20 cellular contexts compared by ENCODE assay signal in the genomic region with DNA sequence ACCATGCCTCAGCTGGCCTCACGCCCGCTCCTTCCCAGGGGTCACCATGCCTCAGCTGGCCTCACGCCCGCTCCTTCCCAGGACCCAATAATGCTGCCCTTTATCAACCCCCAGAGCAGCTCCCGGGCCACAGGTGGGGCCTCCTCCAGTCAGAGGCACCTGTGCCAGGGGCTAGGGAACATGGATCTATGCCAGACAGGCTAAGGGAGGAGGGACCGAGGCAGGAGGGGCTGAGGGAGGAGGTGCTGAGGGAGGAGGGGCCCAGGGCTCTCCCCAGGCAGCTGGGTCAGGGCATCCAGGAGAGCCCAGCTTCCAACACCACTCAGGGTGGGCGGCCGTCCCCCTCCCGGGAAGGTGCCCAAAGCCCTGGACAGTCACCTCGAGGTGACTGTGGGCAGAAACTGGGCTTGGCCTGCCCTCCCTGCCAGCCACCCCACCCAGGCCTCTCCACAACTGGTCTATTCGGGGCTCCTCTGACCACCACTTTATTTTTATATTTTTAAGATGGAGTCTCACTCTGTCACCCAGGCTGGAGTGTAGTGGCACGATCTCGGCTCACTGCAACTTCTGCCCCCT. TPM values are rescaled to one million over a fixed set of nuclear protein-coding genes. Genes with fewer than 3 reads are reported as not detected.
A peak's percentile ranks its signal among the peaks of the same experiment; 100 is the strongest.
DNase-seq lines count a peak whose midpoint lies in the region; ATAC-seq, FAIRE-seq and TF ChIP-seq lines count a peak whose summit lies in the region.
"Had no signal": no experiment of that assay in that cellular context is flagged by ENCODE, and none has a peak within 500 bp of the region (broad histone marks: within the 10 kb centered on the region; RNA-seq: fewer than 3 reads in every experiment).

No MANE protein-coding gene starts in this region.

- H3K27ac ChIP-seq in PC-3 (ENCODE audit: low read length) (no peak overlapping the region), kidney (ENCODE audit: low read depth in 2 of 2, low read length in 2 of 2) (no peak overlapping the region)
- H3K27ac ChIP-seq: GM23248 had no signal

- no peaks in the 10 kb centered on the region for H3K79me2 ChIP-seq in PC-3 (ENCODE audit: low read length)

- H4K20me1 ChIP-seq in PC-3 (ENCODE audit: low read length): no peaks in the 10 kb centered on the region

- H3K4me3 ChIP-seq in PC-3 (ENCODE audit: low read length) (no peak overlapping the region), kidney (ENCODE audit: low read length in 2 of 2) (no peak overlapping the region)
- H3K4me3 ChIP-seq: GM23248 had no signal

- CTCF ChIA-PET in PC-3 (lab: Charles Lee): no interaction called here

- H3F3A ChIP-seq in PC-3 (ENCODE audit: low read length, unreplicated experiment): no peaks in the 10 kb centered on the region

- ATAC-seq in activated naive CD4-positive, alpha-beta T cell treated with anti-CD3 and anti-CD28 coated beads, Interleukin-2, amount 50 U/mL, for 72 hours: no peak
- ATAC-seq in PC-3 (no peak), HG02571 (IDR thresholded peaks at IDR 0.05; ENCODE audit: unreplicated experiment) (no peak), GM18873 (IDR thresholded peaks at IDR 0.05; ENCODE audit: low FRiP score, unreplicated experiment) (no peak)
- ATAC-seq: Right ventricle myocardium inferior had no signal

- BruUV-seq in PC-3 (replicated peaks; lab: Mats Ljungman, UMichigan): TSS peak; percentile 17

- peaks cover 2% of the 10 kb centered on the region; the same call in 1 of the 2 replicates for H3K4me1 ChIP-seq in PC-3 (ENCODE audit: insufficient read depth, low read length)
- no peaks in the 10 kb centered on the region for H3K4me1 ChIP-seq in kidney (ENCODE audit: control insufficient read depth in 1 of 2, insufficient read depth in 1 of 2, low read depth in 1 of 2, low read length in 2 of 2)

- peaks cover 1% of the 10 kb centered on the region for H3K27me3 Mint-ChIP-seq in activated naive CD4-positive, alpha-beta T cell treated with anti-CD3 and anti-CD28 coated beads, Interleukin-2, amount 50 U/mL, for 24 hours
- H3K27me3 Mint-ChIP-seq: CD4-positive, alpha-beta T cell had no signal

- H3K9me3 ChIP-seq in PC-3 (ENCODE audit: low read length) (no peaks in the 10 kb centered on the region), kidney (ENCODE audit: control insufficient read depth in 1 of 2, low read length in 2 of 2) (no peaks in the 10 kb centered on the region)
- H3K9me3 ChIP-seq: Caco-2 had no signal

- H3K4me1 Mint-ChIP-seq in activated naive CD4-positive, alpha-beta T cell treated with anti-CD3 and anti-CD28 coated beads, Interleukin-2, amount 50 U/mL, for 24 hours: peaks cover 6% of the 10 kb centered on the region

- H3K4me3 Mint-ChIP-seq in activated naive CD4-positive, alpha-beta T cell treated with anti-CD3 and anti-CD28 coated beads, Interleukin-2, amount 50 U/mL, for 24 hours: no peak overlapping the region
- H3K4me3 Mint-ChIP-seq: CD4-positive, alpha-beta T cell had no signal

- H3K27ac Mint-ChIP-seq in activated naive CD4-positive, alpha-beta T cell treated with anti-CD3 and anti-CD28 coated beads, Interleukin-2, amount 50 U/mL, for 24 hours: peak overlapping the region; percentile 41
- H3K27ac Mint-ChIP-seq in activated naive CD4-positive, alpha-beta T cell treated with anti-CD3 and anti-CD28 coated beads, Interleukin-2, amount 50 U/mL, for 72 hours: no peak overlapping the region
- H3K27ac Mint-ChIP-seq: CD4-positive, alpha-beta T cell had no signal

- H3K9me3 Mint-ChIP-seq in activated naive CD4-positive, alpha-beta T cell treated with anti-CD3 and anti-CD28 coated beads, Interleukin-2, amount 50 U/mL, for 24 hours: no peaks in the 10 kb centered on the region
- no peaks in the 10 kb centered on the region for H3K9me3 Mint-ChIP-seq in activated naive CD4-positive, alpha-beta T cell treated with anti-CD3 and anti-CD28 coated beads, Interleukin-2, amount 50 U/mL, for 72 hours
- H3K9me3 Mint-ChIP-seq: CD4-positive, alpha-beta T cell had no signal

- POLR2A ChIA-PET in PC-3 (lab: Charles Lee; ENCODE audit: unreplicated experiment): no interaction called here

- TF ChIP-seq CTCF in PC-3 (conservative IDR thresholded peaks at IDR 0.05; ENCODE audit: low read depth, low read length) (no peak), kidney (IDR thresholded peaks at IDR 0.05; ENCODE audit: borderline replicate concordance, extremely low read depth, insufficient read depth) (no peak)

- H3K4me2 ChIP-seq in PC-3 (ENCODE audit: low read length): no peak overlapping the region

- no peak for FAIRE-seq in kidney (lab: Jason Lieb, UNC)
- FAIRE-seq: A204.1, GM19239 had no signal

- H3K36me3 Mint-ChIP-seq in activated naive CD4-positive, alpha-beta T cell treated with anti-CD3 and anti-CD28 coated beads, Interleukin-2, amount 50 U/mL, for 24 hours: no peaks in the 10 kb centered on the region
- no peaks in the 10 kb centered on the region for H3K36me3 Mint-ChIP-seq in activated naive CD4-positive, alpha-beta T cell treated with anti-CD3 and anti-CD28 coated beads, Interleukin-2, amount 50 U/mL, for 72 hours

- no peak for DNase-seq in activated naive CD4-positive, alpha-beta T cell treated with anti-CD3 and anti-CD28 coated beads, Interleukin-2, amount 50 U/mL, for 72 hours (ENCODE audit: low spot score in 2 of 2)
- DNase-seq in PC-3 (no peak), kidney (peak; percentile 48)
- DNase-seq: Caco-2; CD4-positive, alpha-beta T cell; GF-D8; GM23248; HCEC 1CT; KBM-7; NCI-H1105; NCI-H2081; NCI-H2227 treated with DMSO at 0.1 percent for 48 hours; NCI-H524 had no signal

- no peaks in the 10 kb centered on the region; the same call in 1 of the 2 replicates for H3K36me3 ChIP-seq in PC-3 (ENCODE audit: low read depth, low read length)
- H3K36me3 ChIP-seq in kidney (ENCODE audit: control insufficient read depth in 1 of 2, insufficient read depth in 2 of 2, low read length in 2 of 2): no peaks in the 10 kb centered on the region

- no peaks in the 10 kb centered on the region for H3K9me2 ChIP-seq in PC-3 (replicated peaks; ENCODE audit: low read length)

- no peak overlapping the region for H2AFZ ChIP-seq in PC-3 (ENCODE audit: low read length)
- H2AFZ ChIP-seq: GM23248 had no signal

- no peak overlapping the region for H3K9ac ChIP-seq in PC-3 (ENCODE audit: low read length)
- H3K9ac ChIP-seq in kidney (ENCODE audit: low read length in 2 of 2): no peak overlapping the region
- H3K9ac ChIP-seq: GM23248 had no signal

- intact Hi-C loops in PC-3 (cut with micrococcal nuclease) (no loop called here), kidney (cut with DNase I) (no loop called here)

- no peaks in the 10 kb centered on the region for H3K27me3 ChIP-seq in PC-3 (ENCODE audit: low read length)

RNA-seq across cellular contexts. Expression of gene UTS2R, which starts 19.4 kb away (rescaled TPM):
- under 1 TPM in 1 of 2 donors, not detected in 1; 0.18 TPM for total RNA-seq in activated naive CD4-positive, alpha-beta T cell treated with anti-CD3 and anti-CD28 coated beads, Interleukin-2, amount 50 U/mL, for 72 hours
- not detected in 2 replicates for total RNA-seq in PC-3 (2014; rRNA removed)
- not detected for total RNA-seq in kidney
- polyA plus RNA-seq in kidney (ENCODE audit: insufficient read depth, low read depth, low replicate concordance): not detected
- total RNA-seq: CD4-positive, alpha-beta T cell; GM23248 had no signal
- polyA plus RNA-seq: BJ, GM23248 had no signal

RNA-seq across cellular contexts. Expression of gene HEXD, which starts 27.2 kb away (rescaled TPM):
- total RNA-seq in activated naive CD4-positive, alpha-beta T cell treated with anti-CD3 and anti-CD28 coated beads, Interleukin-2, amount 50 U/mL, for 72 hours: 10 to 100 TPM; 16.2 to 33.6 TPM
- 12.7 and 18.3 TPM in 2 replicates for total RNA-seq in PC-3 (2014; rRNA removed)
- 39.2 TPM for total RNA-seq in kidney
- 42.0 TPM for polyA plus RNA-seq in kidney (ENCODE audit: insufficient read depth, low read depth, low replicate concordance)

RNA-seq across cellular contexts. Expression of gene OGFOD3, which starts 27.4 kb away (rescaled TPM):
- 10 to 100 TPM; 16.8 to 23.5 TPM for total RNA-seq in activated naive CD4-positive, alpha-beta T cell treated with anti-CD3 and anti-CD28 coated beads, Interleukin-2, amount 50 U/mL, for 72 hours
- total RNA-seq in PC-3 (2014; rRNA removed) (56.1 and 79.2 TPM in 2 replicates), kidney (36.1 TPM)
- polyA plus RNA-seq in kidney (ENCODE audit: insufficient read depth, low read depth, low replicate concordance): 27.8 TPM

RNA-seq across cellular contexts. Expression of gene TEX19, which starts 31.9 kb away (rescaled TPM):
- total RNA-seq in activated naive CD4-positive, alpha-beta T cell treated with anti-CD3 and anti-CD28 coated beads, Interleukin-2, amount 50 U/mL, for 72 hours: under 1 TPM; 0.18 to 0.41 TPM
- total RNA-seq in PC-3 (2014; rRNA removed) (0.46 and 1.2 TPM in 2 replicates), kidney (not detected)
- polyA plus RNA-seq in kidney (ENCODE audit: insufficient read depth, low read depth, low replicate concordance): not detected
- total RNA-seq: CD4-positive, alpha-beta T cell; GM23248; Right ventricle myocardium inferior had no signal
- polyA plus RNA-seq: GM23248 had no signal

RNA-seq across cellular contexts. Expression of gene SECTM1, which starts 57.4 kb away (rescaled TPM):
- total RNA-seq in activated naive CD4-positive, alpha-beta T cell treated with anti-CD3 and anti-CD28 coated beads, Interleukin-2, amount 50 U/mL, for 72 hours: 10 to 100 TPM in 1 of 2 donors, 1 to 10 TPM in 1; 2.3 to 13.7 TPM
- 56.0 and 61.7 TPM in 2 replicates for total RNA-seq in PC-3 (2014; rRNA removed)
- 87.5 TPM for total RNA-seq in kidney
- polyA plus RNA-seq in kidney (ENCODE audit: insufficient read depth, low read depth, low replicate concordance): 15.4 TPM
